20 cellular contexts compared by ENCODE assay signal in the genomic region with DNA sequence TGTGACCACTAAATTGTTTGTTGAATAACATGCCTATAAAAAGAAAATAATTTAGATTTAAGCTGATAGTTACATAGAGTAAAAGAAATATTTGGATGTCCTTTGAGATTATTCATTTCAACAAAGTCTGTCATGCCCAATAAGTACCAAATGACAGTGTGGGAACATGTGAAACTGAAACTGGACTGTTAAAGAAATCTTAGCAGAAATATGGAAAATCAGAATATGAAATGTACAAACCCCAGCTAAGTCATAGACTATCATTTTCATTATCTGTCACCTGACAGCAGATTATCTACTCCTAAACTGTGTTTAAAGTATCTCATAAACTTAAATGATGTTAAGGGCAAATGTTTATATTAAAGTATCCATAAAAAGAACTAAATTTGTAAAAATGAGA.
DNase-seq lines count a peak whose midpoint lies in the region; ATAC-seq, FAIRE-seq and TF ChIP-seq lines count a peak whose summit lies in the region.
"Had no signal": no experiment of that assay in that cellular context is flagged by ENCODE, and none has a peak within 500 bp of the region (broad histone marks: within the 10 kb centered on the region; RNA-seq: fewer than 3 reads in every experiment).

No MANE protein-coding gene starts in this region.

- DNase-seq in NAMALWA (ENCODE audit: low spot score) (peak; percentile 13), kidney (no peak), Calu3 (no peak), NK-92 (lab: John Stamatoyannopoulos, UW; ENCODE audit: unreplicated experiment) (no peak)
- DNase-seq: BE2C; CD4-positive, alpha-beta memory T cell; DMS79; GM23248; IMR-90; Kasumi-1; KBM-7 had no signal

- ATAC-seq in GM18870 (IDR thresholded peaks at IDR 0.05; ENCODE audit: unreplicated experiment) (peak; percentile 66), HG03159 (IDR thresholded peaks at IDR 0.05; ENCODE audit: unreplicated experiment) (peak; percentile 56), GM18517 (IDR thresholded peaks at IDR 0.05; ENCODE audit: unreplicated experiment) (no peak)
- ATAC-seq: A549, GM12878, HCT116 had no signal

- FAIRE-seq in kidney (lab: Jason Lieb, UNC), result peak; percentile 62
- FAIRE-seq: A549, GM12878, GM18507, H54 had no signal

- H3K27me3 Mint-ChIP-seq in Calu3 (ENCODE audit: unreplicated experiment), result no peaks in the 10 kb centered on the region
- H3K27me3 Mint-ChIP-seq: CD4-positive, alpha-beta memory T cell had no signal

- TF ChIP-seq CTCF in kidney (IDR thresholded peaks at IDR 0.05; ENCODE audit: borderline replicate concordance, extremely low read depth, insufficient read depth) (no peak), Calu3 (IDR thresholded peaks at IDR 0.05; ENCODE audit: unreplicated experiment) (no peak)

- CTCF ChIA-PET in Calu3 (lab: Charles Lee), result no interaction called here

- H3K9me3 ChIP-seq in kidney (ENCODE audit: control insufficient read depth in 1 of 2, low read length in 2 of 2), result no peaks in the 10 kb centered on the region
- H3K9me3 ChIP-seq: A549, BE2C had no signal

- no peak overlapping the region for H3K27ac ChIP-seq in kidney (ENCODE audit: low read depth in 2 of 2, low read length in 2 of 2)
- H3K27ac ChIP-seq: A549, C4-2B, GM23248 had no signal

- no peak overlapping the region for H3K4me3 ChIP-seq in kidney (ENCODE audit: low read length in 2 of 2)
- H3K4me3 ChIP-seq: A549, GM12878, GM23248 had no signal

- no peak overlapping the region for H3K9ac ChIP-seq in kidney (ENCODE audit: low read length in 2 of 2)
- H3K9ac ChIP-seq: GM23248 had no signal

- H3K36me3 ChIP-seq in kidney (ENCODE audit: control insufficient read depth in 1 of 2, insufficient read depth in 2 of 2, low read length in 2 of 2), result no peaks in the 10 kb centered on the region
- H3K36me3 ChIP-seq: BE2C had no signal

- no peak overlapping the region for H3K4me3 Mint-ChIP-seq in Calu3 (ENCODE audit: low read depth, unreplicated experiment)
- H3K4me3 Mint-ChIP-seq: CD4-positive, alpha-beta memory T cell had no signal

- no peaks in the 10 kb centered on the region for H3K9me3 Mint-ChIP-seq in Calu3 (ENCODE audit: low read depth, unreplicated experiment)

- H3K36me3 Mint-ChIP-seq in Calu3 (ENCODE audit: insufficient read depth, unreplicated experiment), result no peaks in the 10 kb centered on the region
- H3K36me3 Mint-ChIP-seq: CD4-positive, alpha-beta memory T cell had no signal

- BruUV-seq in Calu3 (replicated peaks; lab: Mats Ljungman, UMichigan), result no TSS peak

- H3K4me1 Mint-ChIP-seq in Calu3 (ENCODE audit: low read depth, unreplicated experiment), result no peaks in the 10 kb centered on the region
- H3K4me1 Mint-ChIP-seq: CD4-positive, alpha-beta memory T cell had no signal

- no peaks in the 10 kb centered on the region for H3K4me1 ChIP-seq in kidney (ENCODE audit: control insufficient read depth in 1 of 2, insufficient read depth in 1 of 2, low read depth in 1 of 2, low read length in 2 of 2)
- H3K4me1 ChIP-seq: A549, BE2C had no signal

- no peak overlapping the region for H3K27ac Mint-ChIP-seq in Calu3 (ENCODE audit: unreplicated experiment)
- H3K27ac Mint-ChIP-seq: CD4-positive, alpha-beta memory T cell had no signal

- intact Hi-C loops in kidney (cut with DNase I) (no loop called here), Calu3 (cut with micrococcal nuclease; ENCODE audit: unreplicated experiment) (no loop called here)
